ENCODE assay signal across 9 cellular contexts in genomic region chr1:176029609-176030008, GRCh38.
"Had no signal": no experiment of that assay in that cellular context is flagged by ENCODE, and none has a peak within 500 bp of the region (broad histone marks: within the 10 kb centered on the region; RNA-seq: fewer than 3 reads in every experiment).

No MANE protein-coding gene starts in this region.

- H3K36me3 ChIP-seq: HAP-1 had no signal

- H3K4me1 ChIP-seq: HAP-1 had no signal

- FAIRE-seq: HTR-8/SVneo had no signal

- ATAC-seq: HCT116 had no signal

- H3K9me3 ChIP-seq: HAP-1 had no signal

- H3K9ac ChIP-seq: GM23248, KMS-11 had no signal

- H3K27ac ChIP-seq: GM23248, KMS-11 had no signal

- H2AFZ ChIP-seq: GM23248 had no signal

- H3K4me2 ChIP-seq: KMS-11 had no signal

- DNase-seq: GM23248, GOT3, H7, HFFc6, KBM-7 had no signal

- H3K4me3 ChIP-seq: GM23248, HAP-1 had no signal
